ENCODE assay signal across 9 cellular contexts in the genomic region with DNA sequence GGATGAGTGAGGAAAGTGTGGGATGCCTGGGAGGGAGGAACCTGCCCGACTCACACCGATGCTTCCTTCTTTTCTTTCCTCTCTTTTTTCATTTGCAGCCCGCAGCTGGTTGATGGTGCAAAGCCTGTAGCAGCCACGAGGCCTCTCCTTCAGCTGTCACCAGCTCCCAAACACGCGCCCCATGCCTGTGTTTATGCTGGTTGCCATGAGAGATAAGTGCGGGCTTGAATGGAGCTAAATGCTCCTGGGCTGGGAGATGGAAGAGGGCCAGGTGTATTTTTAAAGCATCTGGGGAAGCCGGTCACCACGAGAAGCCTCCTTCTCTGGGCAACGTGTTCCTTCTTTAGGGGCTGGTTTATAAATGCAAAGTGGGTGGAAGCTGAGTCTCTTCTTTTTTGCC. TPM values are rescaled to one million over a fixed set of nuclear protein-coding genes. Genes with fewer than 3 reads are reported as not detected.
DNase-seq lines count a peak whose midpoint lies in the region; ATAC-seq and TF ChIP-seq lines count a peak whose summit lies in the region.
"Had no signal": no experiment of that assay in that cellular context is flagged by ENCODE, and none has a peak within 500 bp of the region (broad histone marks: within the 10 kb centered on the region; RNA-seq: fewer than 3 reads in every experiment).

No MANE protein-coding gene starts in this region.

- H3K27me3 ChIP-seq in stomach (no peaks in the 10 kb centered on the region), Peyer's patch (no peaks in the 10 kb centered on the region)

- intact Hi-C loops in left cardiac atrium (cut with DNase I) = no loop called here
- intact Hi-C loops in stomach (cut with DNase I; ENCODE audit: low total_unique reads) = no loop called here

- TF ChIP-seq EP300 in stomach (IDR thresholded peaks at IDR 0.05) = no peak

- DNase-seq in NCI-H1092 treated with DMSO at 0.1 percent for 48 hours (lab: John Stamatoyannopoulos, UW) = peak; percentile 94
- DNase-seq in NCI-H748 treated with DMSO at 0.1 percent for 48 hours (lab: John Stamatoyannopoulos, UW) = peak; percentile 63
- peak; percentile 68 for DNase-seq in left cardiac atrium
- DNase-seq in stomach = peak; percentile 69
- DNase-seq in Peyer's patch = no peak
- DNase-seq in SW480 (ENCODE audit: low spot score) = no peak
- DNase-seq: cerebellar nuclear complex had no signal

- TF ChIP-seq POLR2A in stomach (IDR thresholded peaks at IDR 0.05) (no peak), Peyer's patch (IDR thresholded peaks at IDR 0.05) (no peak)

- TF ChIP-seq CTCF in stomach (IDR thresholded peaks at IDR 0.05) = no peak
- TF ChIP-seq CTCF in Peyer's patch (IDR thresholded peaks at IDR 0.05) = no peak

- no peak overlapping the region for H3K27ac ChIP-seq in stomach
- H3K27ac ChIP-seq in Peyer's patch = no peak overlapping the region

- H3K36me3 ChIP-seq in stomach (no peaks in the 10 kb centered on the region), Peyer's patch (no peaks in the 10 kb centered on the region)

- H3K4me3 ChIP-seq in stomach (no peak overlapping the region), Peyer's patch (no peak overlapping the region)

- H3K9me3 ChIP-seq in stomach (no peaks in the 10 kb centered on the region), Peyer's patch (no peaks in the 10 kb centered on the region)

- peak; percentile 95 to 98 for ATAC-seq in left cardiac atrium
- ATAC-seq in HG02884 (IDR thresholded peaks at IDR 0.05; ENCODE audit: unreplicated experiment) = no peak
- no peak for ATAC-seq in GM21367 (IDR thresholded peaks at IDR 0.05; ENCODE audit: unreplicated experiment)

- 11 to 34% (median 14%) methylated on average over 10 of the region's 10 CpGs for WGBS in stomach, 5 donors

- H3K4me1 ChIP-seq in stomach (peaks cover 6 to 10% (median 7%) of the 10 kb centered on the region in 4 donors), Peyer's patch (no peaks in the 10 kb centered on the region)

RNA-seq across cellular contexts. Expression of gene COLQ, which starts 9.3 kb away (rescaled TPM):
- 10 to 100 TPM in 1 of 2 donors, 1 to 10 TPM in 1; 6.4 to 23.8 TPM for total RNA-seq in left cardiac atrium
- 1 to 10 TPM in 3 of 5 donors, under 1 TPM in 1, not detected in 1; 0.29 to 5.3 (median 1.2) TPM for total RNA-seq in stomach
- polyA plus RNA-seq in stomach = 1 to 10 TPM in 1 of 3 donors, under 1 TPM in 2; 0.62 to 1.9 (median 0.76) TPM
- total RNA-seq in Peyer's patch = 10 to 100 TPM in 1 of 4 donors, 1 to 10 TPM in 2, under 1 TPM in 1; 0.53 to 13.2 (median 2.6) TPM

Comparison
In these comparisons a context has a peak if more than half of its experiments do, and no peak if none do; other contexts are left out.
1. DNase-seq: peak in NCI-H1092 treated with DMSO at 0.1 percent for 48 hours (single experiment), NCI-H748 treated with DMSO at 0.1 percent for 48 hours (single experiment), left cardiac atrium (single experiment) and stomach (single experiment); none in Peyer's patch (0 of 3) and SW480 (single experiment).
2. ATAC-seq: peak in left cardiac atrium (2 of 2); none in HG02884 (single experiment) and GM21367 (single experiment).